1 cellular context compared by ENCODE assay signal in genomic region chr1:86068126-86068805, GRCh38.
TF ChIP-seq lines count a peak whose summit lies in the region.

No MANE protein-coding gene starts in this region.

TF ChIP-seq in WTC11, 78 proteins besides CTCF, POLR2A, EP300 and RAD21:
- TF ChIP-seq ZNF138 (CRISPR knock-in tag; conservative IDR thresholded peaks at IDR 0.05) (no peak), FOXP4 (CRISPR knock-in tag; IDR thresholded peaks at IDR 0.05) (no peak), MLX (CRISPR knock-in tag; IDR thresholded peaks at IDR 0.05) (no peak), FOXP1 (CRISPR knock-in tag; IDR thresholded peaks at IDR 0.05; ENCODE audit: borderline replicate concordance) (no peak), RELA (CRISPR knock-in tag; IDR thresholded peaks at IDR 0.05; ENCODE audit: borderline replicate concordance) (no peak), SOX15 (CRISPR knock-in tag; IDR thresholded peaks at IDR 0.05) (no peak), PREB (CRISPR knock-in tag; IDR thresholded peaks at IDR 0.05; ENCODE audit: borderline replicate concordance) (no peak), E2F4 (CRISPR knock-in tag; IDR thresholded peaks at IDR 0.05; ENCODE audit: borderline replicate concordance, low read depth) (no peak), SMAD4 (CRISPR knock-in tag; IDR thresholded peaks at IDR 0.05) (no peak), KAT7 (CRISPR knock-in tag; IDR thresholded peaks at IDR 0.05; ENCODE audit: borderline replicate concordance) (no peak), GABPB1 (CRISPR knock-in tag; IDR thresholded peaks at IDR 0.05) (no peak), AFF4 (CRISPR knock-in tag; IDR thresholded peaks at IDR 0.05; ENCODE audit: borderline replicate concordance) (no peak), ZBTB21 (CRISPR knock-in tag; IDR thresholded peaks at IDR 0.05; ENCODE audit: borderline replicate concordance) (no peak), GRHL2 (CRISPR knock-in tag; IDR thresholded peaks at IDR 0.05; ENCODE audit: insufficient replicate concordance, severe bottlenecking) (no peak)
